Comparison of ENCODE assay signal across 14 cellular contexts in genomic region chr2:60296219-60296955, GRCh38.
"Had no signal": no experiment of that assay in that cellular context is flagged by ENCODE, and none has a peak within 500 bp of the region (broad histone marks: within the 10 kb centered on the region; RNA-seq: fewer than 3 reads in every experiment).

No MANE protein-coding gene starts in this region.

- H3K9me3 ChIP-seq: prostate gland, thyroid gland had no signal

- DNase-seq: activated CD4-positive, alpha-beta T cell treated with anti-CD3 and anti-CD28 coated beads, Interleukin-2, amount 10 ng/mL, durations not matched to agents 24 days and 14 days; activated CD8-positive, alpha-beta T cell treated with anti-CD3 and anti-CD28 coated beads for 36 hours; activated naive CD4-positive, alpha-beta T cell treated with Interleukin-2 at 50 U/mL for 16 hours; activated T-cell treated with anti-CD3 and anti-CD28 coated beads, Interleukin-2, amount 50 U/mL, for 24 hours; cortex of kidney; stimulated activated CD4-positive, alpha-beta T cell treated with anti-CD3 and anti-CD28 coated beads, Interleukin-2, amount 100 ng/mL, for 24 hours; T-cell; thyroid gland had no signal

- H3K4me1 ChIP-seq: prostate gland, right atrium auricular region, thyroid gland had no signal

- H3K36me3 ChIP-seq: neural progenitor cell, prostate gland, right atrium auricular region, thyroid gland had no signal

- ATAC-seq: activated CD8-positive, alpha-beta T cell treated with anti-CD3 and anti-CD28 coated beads for 36 hours; SK-N-SH treated with all-trans-retinoic acid at 6 μM for 48 hours had no signal

- H3K4me3 ChIP-seq: hepatocyte, lung, neural progenitor cell, prostate gland, right atrium auricular region, thyroid gland had no signal

- H3K27me3 ChIP-seq: hepatocyte, neural progenitor cell, right atrium auricular region, thyroid gland had no signal

- H3K27ac ChIP-seq: hepatocyte, neural progenitor cell, prostate gland, right atrium auricular region, thyroid gland had no signal
